In the genomic region with DNA sequence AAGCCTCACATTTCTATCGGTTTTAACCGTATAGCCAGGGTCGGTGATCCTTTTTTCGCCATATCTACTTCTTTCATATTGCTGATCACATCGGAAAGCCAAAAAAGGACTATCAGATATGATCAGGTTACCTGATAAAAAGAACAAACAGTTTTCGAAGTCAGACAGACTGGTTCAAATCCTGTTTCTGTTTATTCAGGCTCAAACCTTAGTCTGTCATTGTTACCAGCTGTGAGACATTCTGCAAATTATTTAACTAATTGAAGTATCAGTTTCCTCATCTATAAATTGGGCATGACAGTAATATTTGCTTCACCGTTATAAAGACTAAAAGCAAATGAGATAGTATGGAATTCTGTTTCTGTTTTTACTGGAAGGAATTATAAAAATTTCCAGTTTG, we compare ENCODE assay signal across 20 cellular contexts.
DNase-seq lines count a peak whose midpoint lies in the region; ATAC-seq and TF ChIP-seq lines count a peak whose summit lies in the region.
"Had no signal": no experiment of that assay in that cellular context is flagged by ENCODE, and none has a peak within 500 bp of the region (broad histone marks: within the 10 kb centered on the region; RNA-seq: fewer than 3 reads in every experiment).

No MANE protein-coding gene starts in this region.

- H3K4me3 ChIP-seq in right lobe of liver = no peak overlapping the region
- H3K4me3 ChIP-seq: BLaER1 treated with 17β-estradiol and CSF1 and Interleukin-3, amounts not matched to agents 10 nM and 100 nM; GM12878; HAP-1 had no signal

- H3K9me3 Mint-ChIP-seq in activated naive CD4-positive, alpha-beta T cell treated with anti-CD3 and anti-CD28 coated beads, Interleukin-2, amount 50 U/mL, for 24 hours = no peaks in the 10 kb centered on the region
- H3K9me3 Mint-ChIP-seq: CD4-positive, alpha-beta T cell had no signal

- intact Hi-C loops in right lobe of liver (cut with DNase I) = no loop called here

- H3K27ac ChIP-seq in right lobe of liver = peak overlapping the region; percentile 89 to 99 (median 93)
- H3K27ac ChIP-seq: 22Rv1; BLaER1 treated with 17β-estradiol and CSF1 and Interleukin-3, amounts not matched to agents 10 nM and 100 nM had no signal

- peaks cover 37% of the 10 kb centered on the region for H3K4me1 Mint-ChIP-seq in activated naive CD4-positive, alpha-beta T cell treated with anti-CD3 and anti-CD28 coated beads, Interleukin-2, amount 50 U/mL, for 24 hours
- H3K4me1 Mint-ChIP-seq: CD14-positive monocyte had no signal

- ATAC-seq in right lobe of liver = no peak
- no peak for ATAC-seq in GM19395 (IDR thresholded peaks at IDR 0.05; ENCODE audit: unreplicated experiment)
- ATAC-seq: GM12878 had no signal

- no peaks in the 10 kb centered on the region for H3K36me3 ChIP-seq in right lobe of liver
- H3K36me3 ChIP-seq: BE2C; BLaER1 treated with 17β-estradiol and CSF1 and Interleukin-3, amounts not matched to agents 10 nM and 100 nM; HAP-1 had no signal

- peak; percentile 34 for DNase-seq in NCI-H146 (lab: John Stamatoyannopoulos, UW)
- no peak for DNase-seq in NCI-H146 treated with DMSO at 0.1 percent for 48 hours (lab: John Stamatoyannopoulos, UW; ENCODE audit: unreplicated experiment)
- DNase-seq in activated naive CD4-positive, alpha-beta T cell treated with anti-CD3 and anti-CD28 coated beads, Interleukin-2, amount 50 U/mL, for 16 hours = no peak
- DNase-seq in right lobe of liver = no peak
- DNase-seq: BE2C; CD4-positive, alpha-beta T cell; CD8-positive, alpha-beta memory T cell; DMS 273 treated with DMSO at 0.1 percent for 48 hours; DMS79; EL; GDM1; GOT3; HFFc6 had no signal

- TF ChIP-seq CTCF in right lobe of liver (IDR thresholded peaks at IDR 0.05) = no peak

- H3K36me3 Mint-ChIP-seq in activated naive CD4-positive, alpha-beta T cell treated with anti-CD3 and anti-CD28 coated beads, Interleukin-2, amount 50 U/mL, for 24 hours = peaks cover 10% of the 10 kb centered on the region
- H3K36me3 Mint-ChIP-seq: CD14-positive monocyte; CD8-positive, alpha-beta memory T cell had no signal

- H3K4me3 Mint-ChIP-seq in activated naive CD4-positive, alpha-beta T cell treated with anti-CD3 and anti-CD28 coated beads, Interleukin-2, amount 50 U/mL, for 24 hours = no peak overlapping the region
- H3K4me3 Mint-ChIP-seq: CD14-positive monocyte; CD4-positive, alpha-beta T cell; CD8-positive, alpha-beta memory T cell; HFFc6 had no signal

- WGBS in right lobe of liver (ENCODE audit: insufficient coverage, low coverage, low lambda C conversion rate, missing lambda C conversion rate) = 55% methylated on average over 7 of the region's 7 CpGs

- H3K27me3 Mint-ChIP-seq in activated naive CD4-positive, alpha-beta T cell treated with anti-CD3 and anti-CD28 coated beads, Interleukin-2, amount 50 U/mL, for 24 hours = no peaks in the 10 kb centered on the region
- H3K27me3 Mint-ChIP-seq: CD4-positive, alpha-beta T cell had no signal

- peaks cover 0 to 61% (median 15%) of the 10 kb centered on the region in 4 donors for H3K4me1 ChIP-seq in right lobe of liver
- H3K4me1 ChIP-seq: HAP-1 had no signal

- H3K27me3 ChIP-seq in right lobe of liver = no peaks in the 10 kb centered on the region
- H3K27me3 ChIP-seq: BE2C; BLaER1 treated with 17β-estradiol and CSF1 and Interleukin-3, amounts not matched to agents 10 nM and 100 nM had no signal

- TF ChIP-seq POLR2A in right lobe of liver (IDR thresholded peaks at IDR 0.05) = no peak

- no peaks in the 10 kb centered on the region for H3K9me3 ChIP-seq in right lobe of liver
- H3K9me3 ChIP-seq: BE2C; BLaER1 treated with 17β-estradiol and CSF1 and Interleukin-3, amounts not matched to agents 10 nM and 100 nM; HAP-1 had no signal

- peak overlapping the region; percentile 74 for H3K27ac Mint-ChIP-seq in activated naive CD4-positive, alpha-beta T cell treated with anti-CD3 and anti-CD28 coated beads, Interleukin-2, amount 50 U/mL, for 24 hours
- H3K27ac Mint-ChIP-seq: CD14-positive monocyte; CD4-positive, alpha-beta T cell; CD8-positive, alpha-beta memory T cell; HFFc6 had no signal
